25 cellular contexts compared by ENCODE assay signal in genomic region chr10:8211631-8212030, GRCh38.
"Had no signal": no experiment of that assay in that cellular context is flagged by ENCODE, and none has a peak within 500 bp of the region (broad histone marks: within the 10 kb centered on the region; RNA-seq: fewer than 3 reads in every experiment).

No MANE protein-coding gene starts in this region.

- H3K36me3 Mint-ChIP-seq: activated naive CD8-positive, alpha-beta T cell; neural progenitor cell; stimulated activated memory B cell treated with anti-CD40 and anti-IgM and Interleukin-4, amounts not matched to agents 10 μg/mL and 1 μg/mL and 100 μg/mL, for 72 hours had no signal

- H3K9me3 Mint-ChIP-seq: activated T-cell treated with anti-CD3 and anti-CD28 coated beads, Interleukin-2, amount 50 U/mL, for 4 hours; central memory CD8-positive, alpha-beta T cell; stimulated activated memory B cell treated with anti-CD40 and anti-IgM and Interleukin-4, amounts not matched to agents 10 μg/mL and 1 μg/mL and 100 μg/mL, for 72 hours had no signal

- H2AFZ ChIP-seq: neural progenitor cell had no signal

- H3K27me3 Mint-ChIP-seq: activated naive CD8-positive, alpha-beta T cell; central memory CD8-positive, alpha-beta T cell; stimulated activated memory B cell treated with anti-CD40 and anti-IgM and Interleukin-4, amounts not matched to agents 10 μg/mL and 1 μg/mL and 100 μg/mL, for 72 hours had no signal

- H3K27me3 ChIP-seq: adrenal gland, neural progenitor cell, sigmoid colon, stomach, tibial nerve had no signal

- H3K27ac Mint-ChIP-seq: activated naive CD8-positive, alpha-beta T cell; activated T-helper 2 cell treated with anti-CD3 and anti-CD28 coated beads, Interferon-gamma antibody, Interleukin-2, Interleukin-4, amounts not matched to agents 10 μg/mL and 5 μg/mL and 100 μg/mL, durations not matched to agents 14 hours and 24 hours and 36 hours; naive thymus-derived CD4-positive, alpha-beta T cell; neural progenitor cell; stimulated activated memory B cell treated with anti-CD40 and anti-IgM and Interleukin-4, amounts not matched to agents 10 μg/mL and 1 μg/mL and 100 μg/mL, for 72 hours had no signal

- ATAC-seq: activated T-cell treated with anti-CD3 and anti-CD28 coated beads, Interleukin-2, amount 50 U/mL, for 4 hours; heart left ventricle; left cardiac atrium; naive thymus-derived CD4-positive, alpha-beta T cell; stimulated activated memory B cell treated with anti-CD40 and anti-IgM and Interleukin-4, amounts not matched to agents 10 μg/mL and 1 μg/mL and 100 μg/mL, for 72 hours had no signal

- DNase-seq: activated CD4-positive, alpha-beta T cell treated with anti-CD3 and anti-CD28 coated beads, Interleukin-2, amount 50 U/mL, for 4 hours; activated CD4-positive, CD25-positive, alpha-beta regulatory T cell treated with anti-CD3 and anti-CD28 coated beads, Interleukin-2, amount 50 U/mL, for 72 hours; activated CD8-positive, alpha-beta memory T cell treated with anti-CD3 and anti-CD28 coated beads for 24 hours; activated CD8-positive, alpha-beta memory T cell treated with anti-CD3 and anti-CD28 coated beads, Interleukin-2, amount 50 U/mL, for 48 hours; activated naive CD4-positive, alpha-beta T cell; activated T-cell treated with anti-CD3 and anti-CD28 coated beads, Interleukin-2, amount 50 U/mL, for 4 hours; adrenal gland; effector memory CD4-positive, alpha-beta T cell; heart left ventricle; left cardiac atrium; naive thymus-derived CD4-positive, alpha-beta T cell; sigmoid colon; stimulated activated CD4-positive, alpha-beta T cell treated with anti-CD3 and anti-CD28 coated beads, Interleukin-15, amount 100 ng/mL, for 24 hours; stomach; T-helper 2 cell had no signal

- H3K9ac ChIP-seq: neural progenitor cell had no signal

- H3K4me1 Mint-ChIP-seq: neural progenitor cell; stimulated activated memory B cell treated with anti-CD40 and anti-IgM and Interleukin-4, amounts not matched to agents 10 μg/mL and 1 μg/mL and 100 μg/mL, for 72 hours had no signal

- H3K4me3 Mint-ChIP-seq: activated naive CD8-positive, alpha-beta T cell; activated T-cell treated with anti-CD3 and anti-CD28 coated beads, Interleukin-2, amount 50 U/mL, for 4 hours; central memory CD8-positive, alpha-beta T cell; naive thymus-derived CD4-positive, alpha-beta T cell; neural progenitor cell; stimulated activated memory B cell treated with anti-CD40 and anti-IgM and Interleukin-4, amounts not matched to agents 10 μg/mL and 1 μg/mL and 100 μg/mL, for 72 hours had no signal

- H3K9me3 ChIP-seq: adrenal gland, esophagus muscularis mucosa, heart left ventricle, sigmoid colon, stomach, suprapubic skin, tibial nerve had no signal

- H3K36me3 ChIP-seq: adrenal gland, esophagus muscularis mucosa, heart left ventricle, neural progenitor cell, sigmoid colon, stomach, suprapubic skin, tibial nerve had no signal

- H3K4me3 ChIP-seq: adrenal gland, esophagus muscularis mucosa, heart left ventricle, neural progenitor cell, sigmoid colon, smooth muscle cell, stomach, suprapubic skin, tibial nerve had no signal

- H3K27ac ChIP-seq: adrenal gland, esophagus muscularis mucosa, heart left ventricle, neural progenitor cell, sigmoid colon, stomach, suprapubic skin, tibial nerve, VCaP had no signal

- H3K4me2 ChIP-seq: neural progenitor cell, smooth muscle cell had no signal

- H3K4me1 ChIP-seq: adrenal gland, esophagus muscularis mucosa, heart left ventricle, neural progenitor cell, sigmoid colon, suprapubic skin, tibial nerve had no signal
